In the genomic region with DNA sequence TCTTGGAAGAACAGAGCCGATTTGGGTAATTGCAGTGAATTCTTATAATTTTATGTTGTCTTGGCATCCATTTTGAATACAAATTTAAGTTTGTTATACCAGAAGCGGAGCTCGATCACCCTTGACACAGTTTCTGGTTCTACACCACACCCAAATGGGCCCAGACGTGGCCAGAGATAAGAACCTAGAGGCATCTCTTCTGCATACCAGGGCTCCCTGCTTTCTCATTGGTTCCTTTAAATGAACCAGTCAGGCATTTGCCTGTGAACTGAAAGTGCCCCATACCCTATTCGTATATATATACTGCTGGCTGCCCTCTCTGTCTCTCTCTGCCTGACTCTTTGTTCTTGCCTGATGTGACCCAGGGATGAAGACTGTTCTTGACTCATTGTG, we compare ENCODE assay signal across 28 cellular contexts.
"Had no signal": no experiment of that assay in that cellular context is flagged by ENCODE, and none has a peak within 500 bp of the region (broad histone marks: within the 10 kb centered on the region; RNA-seq: fewer than 3 reads in every experiment).

No MANE protein-coding gene starts in this region.

- DNase-seq: activated CD4-positive, alpha-beta memory T cell treated with anti-CD3 and anti-CD28 coated beads, Interleukin-2, amount 10 ng/mL, durations not matched to agents 7 days and 5 days; activated CD4-positive, alpha-beta T cell treated with anti-CD3 and anti-CD28 coated beads for 1 hour; activated CD4-positive, alpha-beta T cell treated with anti-CD3 and anti-CD28 coated beads, Interleukin-2, amount 10 ng/mL, durations not matched to agents 7 days and 5 days; activated CD8-positive, alpha-beta memory T cell treated with anti-CD3 and anti-CD28 coated beads, Interleukin-2, amount 50 U/mL, for 48 hours; activated naive CD8-positive, alpha-beta T cell treated with anti-CD3 and anti-CD28 coated beads, Interleukin-2, amount 50 U/mL, for 24 hours; activated T-cell treated with anti-CD3 and anti-CD28 coated beads, Interleukin-2, amount 50 U/mL, for 4 hours; amygdala; central memory CD4-positive, alpha-beta T cell; foreskin fibroblast; hippocampal formation; left cardiac atrium; left ventricle myocardium superior; mammary epithelial cell; naive B cell; nephron progenitor cell; nucleus accumbens; pancreas; stimulated activated CD4-positive, alpha-beta T cell treated with anti-CD3 and anti-CD28 coated beads, Interleukin-1b, Interleukin-23, amount 100 ng/mL, for 48 hours; stimulated activated CD4-positive, alpha-beta T cell treated with anti-CD3 and anti-CD28 coated beads, Interleukin-4, amount 100 ng/mL, for 4 hours; stimulated activated CD8-positive, alpha-beta memory T cell treated with anti-CD3 and anti-CD28 coated beads, Interleukin-4, amount 100 ng/mL, for 48 hours; T-helper 9 cell; tibial artery; upper lobe of right lung had no signal

- H3K36me3 ChIP-seq: breast epithelium, pancreas, right atrium auricular region, suprapubic skin, tibial artery, upper lobe of right lung had no signal

- H3K9me3 ChIP-seq: breast epithelium, pancreas, right atrium auricular region, suprapubic skin, tibial artery, upper lobe of right lung had no signal

- H3K4me1 ChIP-seq: breast epithelium, pancreas, right atrium auricular region, suprapubic skin, tibial artery, upper lobe of right lung had no signal

- H3K27me3 ChIP-seq: breast epithelium, pancreas, right atrium auricular region, suprapubic skin, tibial artery, upper lobe of right lung had no signal

- H3K4me3 ChIP-seq: breast epithelium, pancreas, right atrium auricular region, smooth muscle cell, suprapubic skin, tibial artery, upper lobe of right lung had no signal

- ATAC-seq: activated naive CD8-positive, alpha-beta T cell treated with anti-CD3 and anti-CD28 coated beads, Interleukin-2, amount 50 U/mL, for 24 hours; activated T-cell treated with anti-CD3 and anti-CD28 coated beads, Interleukin-2, amount 50 U/mL, for 4 hours; left cardiac atrium; left ventricle myocardium superior; pancreas; stimulated activated memory B cell treated with anti-CD40 and anti-IgM and Interleukin-4, amounts not matched to agents 10 μg/mL and 1 μg/mL and 100 μg/mL, for 72 hours; upper lobe of right lung had no signal

- H3K27ac ChIP-seq: breast epithelium, pancreas, right atrium auricular region, suprapubic skin, tibial artery, upper lobe of right lung had no signal

- H3K4me2 ChIP-seq: smooth muscle cell had no signal
